In the genomic region with DNA sequence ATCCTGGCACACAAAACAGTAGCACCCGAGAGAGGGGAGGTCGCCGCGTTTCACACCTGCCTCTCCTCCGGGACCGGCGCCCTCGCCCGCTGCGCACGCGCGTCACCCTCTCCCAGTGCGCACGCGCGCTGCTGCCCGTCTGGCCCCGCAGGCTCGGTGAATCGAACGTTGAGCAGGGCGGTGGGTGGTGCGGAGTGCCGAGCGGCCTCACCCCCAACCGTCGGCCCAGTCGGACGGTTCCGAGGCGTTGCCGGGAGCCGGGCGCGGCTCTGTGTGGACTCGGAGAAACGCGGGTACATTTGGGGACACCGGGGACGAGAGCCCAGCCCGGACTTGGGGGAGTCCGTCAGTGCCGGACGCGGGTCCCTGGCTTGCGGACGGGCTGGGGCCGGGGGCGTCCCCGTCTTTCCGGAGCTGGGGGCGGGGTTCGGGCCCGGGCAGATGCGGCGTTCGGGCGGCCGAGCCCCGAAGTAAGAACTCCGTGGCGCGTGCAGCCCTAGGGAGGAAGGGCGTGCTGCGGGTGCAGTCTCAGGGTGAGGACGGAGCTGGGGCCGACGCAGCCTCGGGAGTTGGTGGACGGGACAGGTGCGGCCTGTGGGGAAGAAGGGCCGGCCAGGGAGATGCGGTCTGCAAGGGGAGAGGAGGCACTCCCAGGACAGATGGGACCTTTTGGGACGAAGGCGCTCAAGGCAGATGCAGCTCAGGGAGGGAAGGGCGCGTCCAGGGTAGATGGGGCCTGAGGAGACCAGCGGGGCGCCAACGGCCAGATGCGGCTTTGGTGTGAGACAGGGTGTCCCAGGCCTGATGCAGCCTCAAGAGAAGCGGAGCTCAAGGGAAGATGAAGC, we compare ENCODE assay signal across 1 cellular context.
TF ChIP-seq lines count a peak whose summit lies in the region.

TSS of gene POMT1 (plus strand) at position 138 of the 845 bp plus-strand sequence. CDS start 1,301 bp downstream, outside the sequence.

TF ChIP-seq in H1, 55 proteins besides CTCF, POLR2A, EP300 and RAD21:
- TF ChIP-seq PHF8 (conservative IDR thresholded peaks at IDR 0.05; ENCODE audit: low read depth, low read length) (peak; percentile 58; the same call in 1 of the 2 replicates), CHD1 (IDR thresholded peaks at IDR 0.05; ENCODE audit: low read depth, low read length) (no peak), KDM4A (IDR thresholded peaks at IDR 0.05; ENCODE audit: low read depth, low read length, severe bottlenecking) (peak; percentile 76), HDAC2 (IDR thresholded peaks at IDR 0.05; ENCODE audit: borderline replicate concordance in 1 of 2, low read depth in 2 of 2, low read length in 2 of 2) (no peak), CREB1 (IDR thresholded peaks at IDR 0.05) (peak; percentile 76), RNF2 (IDR thresholded peaks at IDR 0.05; ENCODE audit: borderline replicate concordance, low read depth, low read length, missing control alignments, poor library complexity, severe bottlenecking) (no peak), CEBPB (IDR thresholded peaks at IDR 0.05; ENCODE audit: low read depth, low read length) (no peak), ATF3 (IDR thresholded peaks at IDR 0.05; ENCODE audit: insufficient read depth, low read depth, low read length) (no peak), SAP30 (IDR thresholded peaks at IDR 0.05; ENCODE audit: insufficient read depth, insufficient replicate concordance, low read length) (peak; percentile 53), TAF7 (optimal IDR thresholded peaks at IDR 0.05; ENCODE audit: borderline replicate concordance, low read depth, low read length) (no peak), MAFK (IDR thresholded peaks at IDR 0.05; ENCODE audit: low read depth, low read length) (no peak), POU5F1 (IDR thresholded peaks at IDR 0.05; ENCODE audit: low read depth, low read length) (no peak), CTBP2 (IDR thresholded peaks at IDR 0.05; ENCODE audit: borderline replicate concordance, insufficient read depth, insufficient read length, low read length) (peak; percentile 22), GTF2F1 (IDR thresholded peaks at IDR 0.05; ENCODE audit: borderline replicate concordance, low read depth, low read length) (no peak), EGR1 (IDR thresholded peaks at IDR 0.05; ENCODE audit: borderline replicate concordance, low read depth, low read length) (no peak), SP2 (IDR thresholded peaks at IDR 0.05; ENCODE audit: low read length) (no peak), JUND (IDR thresholded peaks at IDR 0.05; ENCODE audit: low read length) (no peak), KDM1A (IDR thresholded peaks at IDR 0.05; ENCODE audit: borderline replicate concordance, low read length) (no peak), ZNF274 (IDR thresholded peaks at IDR 0.05; ENCODE audit: borderline replicate concordance, extremely low read depth, low read length) (no peak), NRF1 (IDR thresholded peaks at IDR 0.05; ENCODE audit: low read depth, low read length) (peak; percentile 93), SUZ12 (IDR thresholded peaks at IDR 0.05; ENCODE audit: low read length) (no peak), HDAC6 (IDR thresholded peaks at IDR 0.05; ENCODE audit: low read depth, low read length) (no peak), RXRA (IDR thresholded peaks at IDR 0.05; ENCODE audit: insufficient read depth, low read depth, low read length) (no peak), CBX5 (IDR thresholded peaks at IDR 0.05; ENCODE audit: low read depth, low read length) (no peak), TAF1 (IDR thresholded peaks at IDR 0.05; ENCODE audit: low read depth, low read length) (0 out of 2 replicates have a peak, but pooled peaks have one; percentile 17), CHD7 (IDR thresholded peaks at IDR 0.05; ENCODE audit: insufficient replicate concordance, low read length) (no peak), BRCA1 (IDR thresholded peaks at IDR 0.05; ENCODE audit: low read depth, low read length) (no peak), JUN (IDR thresholded peaks at IDR 0.05; ENCODE audit: low read depth, low read length) (no peak), ASH2L (IDR thresholded peaks at IDR 0.05; ENCODE audit: low read length) (peak; percentile 92), SRF (IDR thresholded peaks at IDR 0.05; ENCODE audit: low read depth, low read length) (peak; percentile 95), EZH2 (IDR thresholded peaks at IDR 0.05; ENCODE audit: low read depth, low read length, severe bottlenecking) (no peak), KDM5A (IDR thresholded peaks at IDR 0.05; ENCODE audit: low read length) (no peak; the same call in 1 of the 2 replicates), RBBP5 (IDR thresholded peaks at IDR 0.05; ENCODE audit: borderline replicate concordance, low read depth, low read length) (peak; percentile 82; the same call in 1 of the 2 replicates), SP1 (IDR thresholded peaks at IDR 0.05; ENCODE audit: low read depth, low read length) (no peak), POLR2AphosphoS5 (IDR thresholded peaks at IDR 0.05; ENCODE audit: low read depth, low read length) (peak; percentile 69; the same call in 1 of the 2 replicates), SP4 (IDR thresholded peaks at IDR 0.05; ENCODE audit: low read length) (peak; percentile 53; the same call in 1 of the 2 replicates), SIN3A (conservative IDR thresholded peaks at IDR 0.05 in 1 of 2, IDR thresholded peaks at IDR 0.05 in 1 of 2; ENCODE audit: low read depth in 1 of 2, low read length in 2 of 2) (peak; percentile 66 to 73; a peak in 1 of 4 replicates), GABPA (IDR thresholded peaks at IDR 0.05; ENCODE audit: borderline replicate concordance, insufficient read depth, low read length) (no peak), TBP (IDR thresholded peaks at IDR 0.05; ENCODE audit: low read depth, low read length) (0 out of 2 replicates have a peak, but pooled peaks have one; percentile 14), BCL11A (IDR thresholded peaks at IDR 0.05; ENCODE audit: low read depth in 2 of 2, low read length in 2 of 2) (no peak), FOSL1 (IDR thresholded peaks at IDR 0.05; ENCODE audit: insufficient read depth, low read depth, low read length) (no peak)
- TF ChIP-seq, protein P1, sequence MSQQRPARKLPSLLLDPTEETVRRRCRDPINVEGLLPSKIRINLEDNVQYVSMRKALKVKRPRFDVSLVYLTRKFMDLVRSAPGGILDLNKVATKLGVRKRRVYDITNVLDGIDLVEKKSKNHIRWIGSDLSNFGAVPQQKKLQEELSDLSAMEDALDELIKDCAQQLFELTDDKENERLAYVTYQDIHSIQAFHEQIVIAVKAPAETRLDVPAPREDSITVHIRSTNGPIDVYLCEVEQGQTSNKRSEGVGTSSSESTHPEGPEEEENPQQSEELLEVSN (IDR thresholded peaks at IDR 0.05): peak; percentile 85
- TF ChIP-seq, protein P2, sequence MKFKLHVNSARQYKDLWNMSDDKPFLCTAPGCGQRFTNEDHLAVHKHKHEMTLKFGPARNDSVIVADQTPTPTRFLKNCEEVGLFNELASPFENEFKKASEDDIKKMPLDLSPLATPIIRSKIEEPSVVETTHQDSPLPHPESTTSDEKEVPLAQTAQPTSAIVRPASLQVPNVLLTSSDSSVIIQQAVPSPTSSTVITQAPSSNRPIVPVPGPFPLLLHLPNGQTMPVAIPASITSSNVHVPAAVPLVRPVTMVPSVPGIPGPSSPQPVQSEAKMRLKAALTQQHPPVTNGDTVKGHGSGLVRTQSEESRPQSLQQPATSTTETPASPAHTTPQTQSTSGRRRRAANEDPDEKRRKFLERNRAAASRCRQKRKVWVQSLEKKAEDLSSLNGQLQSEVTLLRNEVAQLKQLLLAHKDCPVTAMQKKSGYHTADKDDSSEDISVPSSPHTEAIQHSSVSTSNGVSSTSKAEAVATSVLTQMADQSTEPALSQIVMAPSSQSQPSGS (IDR thresholded peaks at IDR 0.05; ENCODE audit: low read length): no peak
- TF ChIP-seq, protein P3, sequence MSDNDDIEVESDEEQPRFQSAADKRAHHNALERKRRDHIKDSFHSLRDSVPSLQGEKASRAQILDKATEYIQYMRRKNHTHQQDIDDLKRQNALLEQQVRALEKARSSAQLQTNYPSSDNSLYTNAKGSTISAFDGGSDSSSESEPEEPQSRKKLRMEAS (IDR thresholded peaks at IDR 0.05): peak; percentile 89
